In genomic region chr2:44533508-44533907, GRCh38 we compare ENCODE assay signal across 24 cellular contexts.
"Had no signal": no experiment of that assay in that cellular context is flagged by ENCODE, and none has a peak within 500 bp of the region (broad histone marks: within the 10 kb centered on the region; RNA-seq: fewer than 3 reads in every experiment).

No MANE protein-coding gene starts in this region.

- DNase-seq: activated CD4-positive, alpha-beta T cell treated with anti-CD3 and anti-CD28 coated beads for 48 hours; activated CD4-positive, alpha-beta T cell treated with anti-CD3 and anti-CD28 coated beads, Interleukin-2, amount 50 U/mL, for 4 hours; activated CD4-positive, CD25-positive, alpha-beta regulatory T cell treated with anti-CD3 and anti-CD28 coated beads, Interleukin-2, amount 50 U/mL, for 72 hours; activated CD8-positive, alpha-beta memory T cell treated with anti-CD3 and anti-CD28 coated beads, Interleukin-2, amount 50 U/mL, for 48 hours; activated CD8-positive, alpha-beta T cell treated with anti-CD3 and anti-CD28 coated beads, Interleukin-2, amount 10 ng/mL, durations not matched to agents 7 days and 5 days; activated naive CD4-positive, alpha-beta T cell treated with anti-CD3 and anti-CD28 coated beads, Interleukin-2, amount 50 U/mL, for 16 hours; activated naive CD8-positive, alpha-beta T cell treated with anti-CD3 and anti-CD28 coated beads, Interleukin-2, amount 10 ng/mL, durations not matched to agents 7 days and 5 days; activated T-cell treated with anti-CD3 and anti-CD28 coated beads, Interleukin-2, amount 50 U/mL, for 1 hour; adrenal gland; anterior cingulate cortex; cerebellar nuclear complex; Kasumi-1; NCI-H1105; NCI-H1436 treated with DMSO at 0.1 percent for 48 hours; NCI-H187; NCI-H2081; NCI-H510A treated with DMSO at 0.1 percent for 48 hours; NCI-H69; PC-3; SJCRH30; SK-N-SH; T-helper 17 cell; T-helper 9 cell had no signal

- ATAC-seq: activated CD8-positive, alpha-beta T cell treated with anti-CD3 and anti-CD28 coated beads, Interleukin-2, amount 10 ng/mL, durations not matched to agents 7 days and 5 days; PC-3; T-helper 17 cell; WTC11 had no signal
